In the genomic region with DNA sequence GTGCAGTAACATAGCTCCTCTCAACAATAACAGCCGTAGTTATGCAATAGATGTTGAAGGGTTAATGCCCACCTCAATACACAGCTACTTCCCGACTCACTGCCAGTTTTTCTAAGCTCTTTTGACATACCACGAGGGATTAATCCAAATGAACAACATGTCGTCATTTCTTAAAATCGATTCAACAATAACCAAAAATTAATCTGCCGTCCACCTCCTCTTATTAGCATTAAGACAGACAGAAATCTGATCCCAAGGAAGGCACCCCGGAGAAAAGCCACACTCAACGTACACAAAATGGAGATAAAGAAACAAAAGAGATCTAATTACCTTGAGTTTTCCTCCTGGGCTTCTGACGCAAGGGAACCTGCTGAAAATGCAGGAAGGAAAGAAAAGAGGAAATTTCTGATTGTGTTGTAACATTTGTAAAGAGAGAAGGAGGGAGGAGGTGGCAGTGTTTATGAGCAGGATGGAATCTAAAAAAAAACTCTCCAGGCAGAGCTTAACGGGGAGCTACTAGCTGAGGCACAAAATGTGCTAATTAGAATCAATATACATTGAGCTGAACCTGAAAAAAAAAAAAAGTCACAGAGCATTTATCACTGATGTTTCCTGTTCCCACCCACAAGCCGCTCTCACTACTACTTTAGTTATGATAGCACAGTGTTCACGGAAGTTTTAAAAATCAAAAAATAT, we compare ENCODE assay signal across 9 cellular contexts.
DNase-seq lines count a peak whose midpoint lies in the region; ATAC-seq and TF ChIP-seq lines count a peak whose summit lies in the region.
"Had no signal": no experiment of that assay in that cellular context is flagged by ENCODE, and none has a peak within 500 bp of the region (broad histone marks: within the 10 kb centered on the region; RNA-seq: fewer than 3 reads in every experiment).

No MANE protein-coding gene starts in this region.

- H3K4me3 ChIP-seq in GM06990 (replicated peaks; ENCODE audit: low read depth, low read length) (peak overlapping the region; percentile 67), HUES48 (ENCODE audit: low read depth, low read length) (peak overlapping the region; percentile 47), mucosa of stomach (ENCODE audit: low read length) (no peak overlapping the region)

- H3K27me3 Mint-ChIP-seq in HFFc6 (ENCODE audit: insufficient read depth): peaks cover 20% of the 10 kb centered on the region

- no peak overlapping the region for H3K27ac Mint-ChIP-seq in HFFc6

- H3K27me3 ChIP-seq in GM06990 (replicated peaks; ENCODE audit: control insufficient read depth, insufficient read depth, low read length) (no peaks in the 10 kb centered on the region), HUES48 (ENCODE audit: control insufficient read depth, insufficient read depth, low read length) (no peaks in the 10 kb centered on the region), mucosa of stomach (ENCODE audit: control insufficient read depth, insufficient read depth, low read length) (no peaks in the 10 kb centered on the region)

- H3K36me3 ChIP-seq in GM06990 (ENCODE audit: control insufficient read depth, insufficient read depth, low read length) (no peaks in the 10 kb centered on the region), HUES48 (ENCODE audit: control insufficient read depth, insufficient read depth, low read length) (no peaks in the 10 kb centered on the region), mucosa of stomach (ENCODE audit: control insufficient read depth, insufficient read depth, low read length) (no peaks in the 10 kb centered on the region)

- DNase-seq in GM06990 (ENCODE audit: extremely low read depth, insufficient read length) (no peak), HFFc6 (no peak), NCI-H2171 (lab: John Stamatoyannopoulos, UW) (no peak), EL (no peak)
- DNase-seq in activated naive CD4-positive, alpha-beta T cell treated with anti-CD3 and anti-CD28 coated beads, Interleukin-2, amount 50 U/mL, for 16 hours: peak; percentile 46

- H3K9ac ChIP-seq in HUES48 (ENCODE audit: low read depth, low read length) (peak overlapping the region; percentile 49), mucosa of stomach (ENCODE audit: low read length) (peak overlapping the region; percentile 45)
- H3K9ac ChIP-seq: KMS-11 had no signal

- ATAC-seq in GM21447 (IDR thresholded peaks at IDR 0.05; ENCODE audit: unreplicated experiment): peak; percentile 42

- H3K4me3 Mint-ChIP-seq in HFFc6: no peak overlapping the region

- no peaks in the 10 kb centered on the region for H3K4me1 Mint-ChIP-seq in HFFc6 (ENCODE audit: low read depth)

- H3K27ac ChIP-seq in HUES48 (ENCODE audit: low read depth, low read length): peak overlapping the region; percentile 78
- H3K27ac ChIP-seq: KMS-11 had no signal

- H3K4me1 ChIP-seq in HUES48 (ENCODE audit: control insufficient read depth, insufficient read depth, low read length) (peaks cover 45% of the 10 kb centered on the region), mucosa of stomach (ENCODE audit: control insufficient read depth, insufficient read depth, low read length) (peaks cover 4% of the 10 kb centered on the region)

- H3K36me3 Mint-ChIP-seq in HFFc6 (ENCODE audit: low read depth): no peaks in the 10 kb centered on the region

- H3K9me3 Mint-ChIP-seq in HFFc6: no peaks in the 10 kb centered on the region

- H3K9me3 ChIP-seq in HUES48 (ENCODE audit: control insufficient read depth, insufficient read depth, low read length): no peaks in the 10 kb centered on the region
- no peaks in the 10 kb centered on the region for H3K9me3 ChIP-seq in mucosa of stomach (ENCODE audit: control insufficient read depth, low read length)

- no peak for TF ChIP-seq CTCF in GM06990 (IDR thresholded peaks at IDR 0.05; ENCODE audit: insufficient read depth, low read length, poor library complexity, severe bottlenecking)
- no peak for TF ChIP-seq CTCF in HFFc6 (IDR thresholded peaks at IDR 0.05)
